ENCODE assay signal across 6 cellular contexts in genomic region chr11:67372232-67372992, GRCh38. TPM values are rescaled to one million over a fixed set of nuclear protein-coding genes. Genes with fewer than 3 reads are reported as not detected.
A peak's percentile ranks its signal among the peaks of the same experiment; 100 is the strongest.
DNase-seq lines count a peak whose midpoint lies in the region; ATAC-seq and TF ChIP-seq lines count a peak whose summit lies in the region.

No MANE protein-coding gene starts in this region.

- H3K27ac ChIP-seq in CD4-positive, alpha-beta T cell (ENCODE audit: low read depth, low read length) = no peak overlapping the region
- peak overlapping the region; percentile 95 for H3K27ac ChIP-seq in VCaP

- H3K36me3 Mint-ChIP-seq in CD4-positive, alpha-beta T cell (ENCODE audit: low read depth) = peaks cover 5% of the 10 kb centered on the region
- H3K36me3 Mint-ChIP-seq in memory B cell = peaks cover 12% of the 10 kb centered on the region

- intact Hi-C loops in CD4-positive, alpha-beta T cell (cut with DNase I, micrococcal nuclease) = no loop called here

- H3K9me3 Mint-ChIP-seq in CD4-positive, alpha-beta T cell = no peaks in the 10 kb centered on the region
- H3K9me3 Mint-ChIP-seq in memory B cell = no peaks in the 10 kb centered on the region

- H3K9me3 ChIP-seq in CD4-positive, alpha-beta T cell (ENCODE audit: control insufficient read depth, low read length) = no peaks in the 10 kb centered on the region

- CTCF ChIA-PET in CD4-positive, alpha-beta T cell (lab: Charles Lee) = interaction anchor here (1.8 to 5.6 kb wide), 5 partner anchors 10 to 27 kb away, joined by 4 to 32 read pairs (median 16); no protein-coding TSS in a partner anchor

- no peak for DNase-seq in CD4-positive, alpha-beta T cell
- DNase-seq in memory B cell (ENCODE audit: low spot score in 2 of 2) (no peak), middle frontal gyrus (ENCODE audit: extremely low spot score, low spot score) (no peak), NCI-H2196 (lab: John Stamatoyannopoulos, UW; ENCODE audit: unreplicated experiment) (no peak)
- DNase-seq in activated CD4-positive, alpha-beta T cell treated with anti-CD3 and anti-CD28 coated beads for 48 hours = no peak

- POLR2A ChIA-PET in CD4-positive, alpha-beta T cell (lab: Charles Lee) = interaction anchor here (0.8 to 8.2 kb wide), 9 partner anchors 9 to 132 kb away, joined by 3 to 81 read pairs (median 5); partner anchors contain the start of genes AIP, POLD4 and SSH3

- peaks cover 42% of the 10 kb centered on the region for H3K27me3 Mint-ChIP-seq in CD4-positive, alpha-beta T cell
- no peaks in the 10 kb centered on the region for H3K27me3 Mint-ChIP-seq in memory B cell

- peaks cover 16% of the 10 kb centered on the region for H3K27me3 ChIP-seq in CD4-positive, alpha-beta T cell (ENCODE audit: control insufficient read depth, insufficient read depth, low read length)

- no peak overlapping the region for H3K4me3 Mint-ChIP-seq in CD4-positive, alpha-beta T cell
- H3K4me3 Mint-ChIP-seq in memory B cell = peak overlapping the region; percentile 98

- no peak for TF ChIP-seq CTCF in CD4-positive, alpha-beta T cell (IDR thresholded peaks at IDR 0.05)
- no peak for TF ChIP-seq CTCF in VCaP (conservative IDR thresholded peaks at IDR 0.05)

- peaks cover 68% of the 10 kb centered on the region for H3K4me1 Mint-ChIP-seq in CD4-positive, alpha-beta T cell (ENCODE audit: low read depth)
- peaks cover 46% of the 10 kb centered on the region for H3K4me1 Mint-ChIP-seq in memory B cell

- H3K27ac Mint-ChIP-seq in CD4-positive, alpha-beta T cell = peak overlapping the region; percentile 85
- peak overlapping the region; percentile 89 for H3K27ac Mint-ChIP-seq in memory B cell

- ATAC-seq in CD4-positive, alpha-beta T cell (ENCODE audit: poor library complexity) = no peak
- no peak for ATAC-seq in memory B cell (ENCODE audit: low read depth)

RNA-seq across cellular contexts. Expression of gene CLCF1, which starts 1.0 kb away (rescaled TPM):
- total RNA-seq in CD4-positive, alpha-beta T cell = 1 to 10 TPM; 6.0 to 6.9 TPM

RNA-seq across cellular contexts. Expression of gene POLD4, which starts 19.1 kb away (rescaled TPM):
- total RNA-seq in CD4-positive, alpha-beta T cell = 10 to 100 TPM; 31.7 to 39.5 TPM

RNA-seq across cellular contexts. Expression of gene RAD9A, which starts 19.4 kb away (rescaled TPM):
- 10 to 100 TPM; 19.3 to 20.3 TPM for total RNA-seq in CD4-positive, alpha-beta T cell

RNA-seq across cellular contexts. Expression of gene PPP1CA, which starts 29.2 kb away (rescaled TPM):
- 10 to 100 TPM; 42.0 to 45.5 TPM for total RNA-seq in CD4-positive, alpha-beta T cell

RNA-seq across cellular contexts. Expression of gene TBC1D10C, which starts 31.5 kb away (rescaled TPM):
- total RNA-seq in CD4-positive, alpha-beta T cell = 100 to 1,000 TPM; 205 to 212 TPM
